24 cellular contexts compared by ENCODE assay signal in genomic region chr4:958314-958665, GRCh38. TPM values are rescaled to one million over a fixed set of nuclear protein-coding genes. Genes with fewer than 3 reads are reported as not detected.
DNase-seq lines count a peak whose midpoint lies in the region; ATAC-seq and TF ChIP-seq lines count a peak whose summit lies in the region.
"Had no signal": no experiment of that assay in that cellular context is flagged by ENCODE, and none has a peak within 500 bp of the region (broad histone marks: within the 10 kb centered on the region; RNA-seq: fewer than 3 reads in every experiment).

No MANE protein-coding gene starts in this region.

- H3K27me3 ChIP-seq in HCT116 (ENCODE audit: insufficient read depth, low read length) (no peaks in the 10 kb centered on the region), upper lobe of right lung (no peaks in the 10 kb centered on the region), breast epithelium (no peaks in the 10 kb centered on the region)
- H3K27me3 ChIP-seq: BLaER1 treated with 17β-estradiol and CSF1 and Interleukin-3, amounts not matched to agents 10 nM and 100 nM; SJSA1 had no signal

- no peak for DNase-seq in left ventricle myocardium superior
- DNase-seq in Right ventricle myocardium inferior (ENCODE audit: missing footprints), result no peak
- no peak for DNase-seq in HCT116 (ENCODE audit: low read depth, low spot score)
- DNase-seq in iPS-NIHi11 (ENCODE audit: low spot score), result peak; percentile 7
- peak; percentile 58 for DNase-seq in upper lobe of right lung
- no peak for DNase-seq in breast epithelium (ENCODE audit: low spot score in 2 of 2)
- no peak for DNase-seq in UCSD-AML1 (lab: John Stamatoyannopoulos, UW; ENCODE audit: unreplicated experiment)
- no peak for DNase-seq in DMS79 (lab: John Stamatoyannopoulos, UW)
- DNase-seq: ACHN; Caco-2; CD4-positive, alpha-beta memory T cell; H9; KG1; NCI-H1105; NCI-H146; NCI-H2029; NCI-H345; NCI-H524; NCI-H774; NK-92 treated with Interleukin-12 subunit alpha and Interleukin-12 subunit beta, amount 100 ng/mL, for 24 hours had no signal

- no peaks in the 10 kb centered on the region for H3K9me2 ChIP-seq in HCT116 (ENCODE audit: insufficient read depth)

- no peaks in the 10 kb centered on the region for H3K9me3 ChIP-seq in HCT116 (ENCODE audit: control insufficient read depth in 1 of 2, insufficient read depth in 1 of 2, low read depth in 1 of 2, low read length in 2 of 2)
- H3K9me3 ChIP-seq in upper lobe of right lung, result no peaks in the 10 kb centered on the region
- no peaks in the 10 kb centered on the region for H3K9me3 ChIP-seq in breast epithelium
- H3K9me3 ChIP-seq: BLaER1 treated with 17β-estradiol and CSF1 and Interleukin-3, amounts not matched to agents 10 nM and 100 nM; Caco-2; SJSA1 had no signal

- TF ChIP-seq POLR2A in HCT116 (IDR thresholded peaks at IDR 0.05; ENCODE audit: borderline replicate concordance, extremely low read depth, insufficient read depth, insufficient read length) (no peak), breast epithelium (IDR thresholded peaks at IDR 0.05) (no peak)

- H3K4me3 ChIP-seq in HCT116 (replicated peaks in 1 of 2; ENCODE audit: low read depth in 1 of 2, low read length in 2 of 2) (no peak overlapping the region), upper lobe of right lung (no peak overlapping the region), breast epithelium (no peak overlapping the region)
- H3K4me3 ChIP-seq: BLaER1 treated with 17β-estradiol and CSF1 and Interleukin-3, amounts not matched to agents 10 nM and 100 nM; SJSA1 had no signal

- ATAC-seq in left ventricle myocardium superior (peak; percentile 5), Right ventricle myocardium inferior (no peak), HCT116 (no peak), upper lobe of right lung (no peak)
- ATAC-seq: Panc1 had no signal

- RAD21 ChIA-PET in HCT116 (lab: Charles Lee; ENCODE audit: low non-redundant PET in 1 of 2, low total read pairs in 2 of 2, uncharacterized antibody in 2 of 2, unreplicated experiment in 2 of 2), result no interaction called here

- CTCF ChIA-PET in HCT116 (lab: Charles Lee), result no interaction called here

- TF ChIP-seq CTCF in HCT116 (IDR thresholded peaks at IDR 0.05 in 2 of 3, conservative IDR thresholded peaks at IDR 0.05 in 1 of 3; ENCODE audit: borderline replicate concordance in 1 of 3, insufficient read depth in 1 of 3, low read depth in 2 of 3, low read length in 2 of 3) (no peak), upper lobe of right lung (IDR thresholded peaks at IDR 0.05) (no peak), breast epithelium (IDR thresholded peaks at IDR 0.05) (no peak)

- H3K4me1 ChIP-seq in HCT116 (ENCODE audit: control insufficient read depth in 1 of 2, insufficient read depth in 2 of 2, low read length in 2 of 2) (peaks cover under 1 to 14% of the 10 kb centered on the region in 2 experiments; a peak in 3 of 4 replicates), upper lobe of right lung (no peaks in the 10 kb centered on the region), breast epithelium (no peaks in the 10 kb centered on the region)
- H3K4me1 ChIP-seq: BLaER1 treated with 17β-estradiol and CSF1 and Interleukin-3, amounts not matched to agents 10 nM and 100 nM; Caco-2; SJSA1 had no signal

- H3K9ac ChIP-seq in HCT116 (ENCODE audit: low read length), result no peak overlapping the region
- H3K9ac ChIP-seq: BLaER1 treated with 17β-estradiol and CSF1 and Interleukin-3, amounts not matched to agents 10 nM and 100 nM had no signal

- H3K27ac ChIP-seq in HCT116 (ENCODE audit: low read depth, low read length) (no peak overlapping the region), upper lobe of right lung (no peak overlapping the region), breast epithelium (no peak overlapping the region)
- H3K27ac ChIP-seq: BLaER1 treated with 17β-estradiol and CSF1 and Interleukin-3, amounts not matched to agents 10 nM and 100 nM; HL-60; SJSA1 had no signal

- no TSS peak for BruUV-seq in HCT116 (replicated peaks; lab: Mats Ljungman, UMichigan)

- TF ChIP-seq RAD21 in HCT116 (IDR thresholded peaks at IDR 0.05; ENCODE audit: low read depth), result no peak

- no peaks in the 10 kb centered on the region for H3K36me3 ChIP-seq in HCT116 (ENCODE audit: control insufficient read depth in 1 of 2, insufficient read depth in 2 of 2, low read length in 2 of 2)
- H3K36me3 ChIP-seq in upper lobe of right lung, result peaks cover 18% of the 10 kb centered on the region
- peaks cover 6% of the 10 kb centered on the region for H3K36me3 ChIP-seq in breast epithelium

- H3K79me2 ChIP-seq in HCT116 (ENCODE audit: insufficient read depth, low read length), result no peaks in the 10 kb centered on the region; the same call in 1 of the 2 replicates

- H2AFZ ChIP-seq in HCT116 (ENCODE audit: low read depth, low read length, poor library complexity, severe bottlenecking), result no peak overlapping the region

- no peak overlapping the region for H3K4me2 ChIP-seq in HCT116 (ENCODE audit: low read length)
- H3K4me2 ChIP-seq: BLaER1 treated with 17β-estradiol and CSF1 and Interleukin-3, amounts not matched to agents 10 nM and 100 nM had no signal

- intact Hi-C loops in left ventricle myocardium superior (cut with micrococcal nuclease) (no loop called here), Right ventricle myocardium inferior (cut with DNase I) (no loop called here), HCT116 (cut with micrococcal nuclease) (no loop called here), upper lobe of right lung (cut with DNase I) (no loop called here), breast epithelium (cut with DNase I; ENCODE audit: low total_unique reads) (no loop called here)

- POLR2A ChIA-PET in HCT116 (lab: Charles Lee), result no interaction called here

- no peaks in the 10 kb centered on the region for H4K20me1 ChIP-seq in HCT116 (ENCODE audit: insufficient read depth)

TF ChIP-seq in HCT116, 20 proteins besides CTCF, POLR2A, EP300 and RAD21:
- TF ChIP-seq ZNF274 (IDR thresholded peaks at IDR 0.05; ENCODE audit: low read depth, low read length), result no peak
- 0 out of 2 replicates have a peak, but pooled peaks have one; percentile 12 for TF ChIP-seq POLR2AphosphoS5 (IDR thresholded peaks at IDR 0.05; ENCODE audit: low read depth, low read length)

RNA-seq across cellular contexts. Expression of gene DGKQ, which starts 15.1 kb away (rescaled TPM):
- total RNA-seq in left ventricle myocardium superior, result 3.6 TPM
- 3.8 TPM for total RNA-seq in Right ventricle myocardium inferior
- total RNA-seq in HCT116 (2021; ENCODE audit: unreplicated experiment), result 22.0 TPM
- 17.8 and 20.2 TPM in 2 replicates for polyA plus RNA-seq in HCT116 (2012)
- total RNA-seq in upper lobe of right lung, result 19.1 TPM
- 1 to 10 TPM; 5.3 to 9.4 (median 8.8) TPM for total RNA-seq in breast epithelium

RNA-seq across cellular contexts. Expression of gene TMEM175, which starts 26.0 kb away (rescaled TPM):
- total RNA-seq in left ventricle myocardium superior, result 19.8 TPM
- total RNA-seq in Right ventricle myocardium inferior, result 17.4 TPM
- total RNA-seq in HCT116 (2021; ENCODE audit: unreplicated experiment), result 17.5 TPM
- 19.1 and 21.9 TPM in 2 replicates for polyA plus RNA-seq in HCT116 (2012)
- total RNA-seq in upper lobe of right lung, result 42.4 TPM
- total RNA-seq in breast epithelium, result 10 to 100 TPM; 26.2 to 32.2 (median 28.2) TPM

RNA-seq across cellular contexts. Expression of gene GAK, which starts 26.2 kb away (rescaled TPM):
- total RNA-seq in left ventricle myocardium superior, result 29.7 TPM
- 29.3 TPM for total RNA-seq in Right ventricle myocardium inferior
- total RNA-seq in HCT116 (2021; ENCODE audit: unreplicated experiment), result 123 TPM
- polyA plus RNA-seq in HCT116 (2012), result 69.3 and 74.1 TPM in 2 replicates
- 138 TPM for total RNA-seq in upper lobe of right lung
- 10 to 100 TPM; 76.2 to 95.7 (median 81.9) TPM for total RNA-seq in breast epithelium

RNA-seq across cellular contexts. Expression of gene IDUA, which starts 28.6 kb away (rescaled TPM):
- 8.7 TPM for total RNA-seq in left ventricle myocardium superior
- total RNA-seq in Right ventricle myocardium inferior, result 8.6 TPM
- 28.2 TPM for total RNA-seq in HCT116 (2021; ENCODE audit: unreplicated experiment)
- 22.3 and 26.0 TPM in 2 replicates for polyA plus RNA-seq in HCT116 (2012)
- total RNA-seq in upper lobe of right lung, result 49.2 TPM
- total RNA-seq in breast epithelium, result 10 to 100 TPM; 16.3 to 32.8 (median 28.2) TPM

RNA-seq across cellular contexts. Expression of gene SLC26A1, which starts 34.9 kb away (rescaled TPM):
- not detected for total RNA-seq in left ventricle myocardium superior
- not detected for total RNA-seq in Right ventricle myocardium inferior
- total RNA-seq in HCT116 (2021; ENCODE audit: unreplicated experiment), result 0.22 TPM
- polyA plus RNA-seq in HCT116 (2012), result 4.4 and 5.6 TPM in 2 replicates
- total RNA-seq in upper lobe of right lung, result 0.20 TPM
- total RNA-seq in breast epithelium, result under 1 TPM; 0.33 to 0.48 (median 0.44) TPM
- total RNA-seq: SJSA1 had no signal

Comparison
In these comparisons a context has a peak if more than half of its experiments do, and no peak if none do; other contexts are left out.
1. DNase-seq: peak in iPS-NIHi11 (single experiment) and upper lobe of right lung (single experiment); none in left ventricle myocardium superior (single experiment), Right ventricle myocardium inferior (single experiment), HCT116 (single experiment), breast epithelium (0 of 2), UCSD-AML1 (single experiment) and DMS79 (single experiment).